In the genomic region with DNA sequence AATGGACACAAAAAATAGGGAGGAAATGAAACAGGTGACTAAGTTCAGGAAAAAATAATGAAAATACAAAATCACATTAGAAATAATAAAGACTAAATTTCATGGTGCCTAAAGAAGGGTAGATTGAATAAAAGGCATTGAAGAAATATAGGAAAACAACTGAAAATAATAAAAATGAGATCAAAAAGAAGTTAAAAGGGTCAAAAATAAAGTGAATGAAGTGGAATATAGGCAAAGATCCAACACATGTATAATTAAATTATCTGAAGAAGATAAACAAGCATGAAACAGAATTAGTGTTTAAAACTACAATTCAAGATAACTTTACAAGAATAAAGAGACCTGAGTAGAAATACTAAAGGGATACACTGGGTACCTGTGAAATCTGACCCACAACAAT, we compare ENCODE assay signal across 9 cellular contexts.
"Had no signal": no experiment of that assay in that cellular context is flagged by ENCODE, and none has a peak within 500 bp of the region (broad histone marks: within the 10 kb centered on the region; RNA-seq: fewer than 3 reads in every experiment).

No MANE protein-coding gene starts in this region.

- H3K36me3 ChIP-seq: HAP-1 had no signal

- ATAC-seq: GM23338, HCT116 had no signal

- H3K9me3 ChIP-seq: HAP-1 had no signal

- H3K27ac Mint-ChIP-seq: GM23338, H9, HFFc6 had no signal

- H3K4me3 Mint-ChIP-seq: GM23338, H9, HFFc6 had no signal

- DNase-seq: GM23248, GOT3, H7, H9, HCEC 1CT, HFFc6 had no signal

- H3K4me3 ChIP-seq: GM23248, GM23338, HAP-1 had no signal

- H3K9me3 Mint-ChIP-seq: GM23338, H9, HFFc6 had no signal

- H3K27ac ChIP-seq: GM23248 had no signal

- H3K4me1 ChIP-seq: HAP-1 had no signal
